Comparison of ENCODE assay signal across 1 cellular context in genomic region chr2:150846691-150847090, GRCh38.
TF ChIP-seq lines count a peak whose summit lies in the region.

No MANE protein-coding gene starts in this region.

TF ChIP-seq in GM23338, 12 proteins besides CTCF, POLR2A, EP300 and RAD21 (continued from another document):
- TF ChIP-seq REST (IDR thresholded peaks at IDR 0.05; ENCODE audit: unreplicated experiment), result no peak
